ENCODE assay signal across 18 cellular contexts in the genomic region with DNA sequence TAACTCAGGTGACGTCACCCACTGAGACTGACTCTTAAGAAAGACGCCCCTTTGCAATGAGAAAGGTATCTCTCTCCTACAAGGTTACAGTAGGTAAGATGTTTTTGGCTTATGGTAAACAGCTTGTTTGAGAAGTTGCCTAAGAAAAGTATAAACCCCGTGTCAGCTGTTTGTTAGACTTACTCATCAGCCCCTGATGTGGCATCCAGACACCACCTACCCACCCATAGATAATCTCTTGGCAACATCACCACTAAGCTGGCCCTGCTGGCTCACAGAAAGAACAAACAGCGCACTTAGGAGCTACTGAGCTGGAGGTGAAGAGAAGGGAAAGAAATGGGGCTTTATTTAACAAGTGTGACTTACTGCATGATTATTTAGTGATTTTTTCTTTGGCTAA.
DNase-seq lines count a peak whose midpoint lies in the region; ATAC-seq and TF ChIP-seq lines count a peak whose summit lies in the region.
"Had no signal": no experiment of that assay in that cellular context is flagged by ENCODE, and none has a peak within 500 bp of the region (broad histone marks: within the 10 kb centered on the region; RNA-seq: fewer than 3 reads in every experiment).

No MANE protein-coding gene starts in this region.

- no peak overlapping the region for H3K23ac ChIP-seq in mesenchymal stem cell (ENCODE audit: low read length in 2 of 2)

- no peak overlapping the region for H2BK120ac ChIP-seq in mesenchymal stem cell (ENCODE audit: low read depth, low read length)

- no peaks in the 10 kb centered on the region for H3K36me3 ChIP-seq in mesenchymal stem cell (ENCODE audit: control insufficient read depth in 1 of 2, insufficient read depth in 2 of 2, low read depth in 1 of 2, low read length in 2 of 2)
- H3K36me3 ChIP-seq: BE2C had no signal

- intact Hi-C loops in Calu3 (cut with micrococcal nuclease; ENCODE audit: unreplicated experiment): no loop called here

- H3K9ac ChIP-seq in mesenchymal stem cell (ENCODE audit: low read length): peak overlapping the region; percentile 40
- H3K9ac ChIP-seq: parathyroid adenoma had no signal

- no peak overlapping the region for H3K18ac ChIP-seq in mesenchymal stem cell (ENCODE audit: low read depth in 1 of 2, low read length in 2 of 2)

- peaks cover 6% of the 10 kb centered on the region for H3K4me1 ChIP-seq in mesenchymal stem cell (ENCODE audit: control insufficient read depth, insufficient read depth, low read depth, low read length)

- H3K4me3 Mint-ChIP-seq in Calu3 (ENCODE audit: low read depth, unreplicated experiment): no peak overlapping the region
- H3K4me3 Mint-ChIP-seq: activated B cell treated with CpG ODN at 0.5 μM for 24 hours, mesothelial cell of epicardium had no signal

- H4K91ac ChIP-seq in mesenchymal stem cell (ENCODE audit: low read length): no peak overlapping the region

- H2BK12ac ChIP-seq in mesenchymal stem cell (ENCODE audit: low read length in 2 of 2): no peak overlapping the region

- H2BK15ac ChIP-seq in mesenchymal stem cell (ENCODE audit: low read depth, poor library complexity, severe bottlenecking): no peak overlapping the region

- no peak for ATAC-seq in activated naive CD4-positive, alpha-beta T cell treated with anti-CD3 and anti-CD28 coated beads, Interleukin-2, amount 50 U/mL, for 72 hours
- ATAC-seq: stimulated activated naive CD8-positive, alpha-beta T cell treated with anti-CD3 and anti-CD28 coated beads, Interleukin-15, Interleukin-2, amounts not matched to agents 100 U/mL and 50 U/mL, for 24 hours had no signal

- BruUV-seq in Calu3 (replicated peaks; lab: Mats Ljungman, UMichigan): no TSS peak

- H3K36me3 Mint-ChIP-seq in Calu3 (ENCODE audit: insufficient read depth, unreplicated experiment): no peaks in the 10 kb centered on the region
- no peaks in the 10 kb centered on the region for H3K36me3 Mint-ChIP-seq in activated naive CD4-positive, alpha-beta T cell treated with anti-CD3 and anti-CD28 coated beads, Interleukin-2, amount 50 U/mL, for 72 hours

- H3K27ac ChIP-seq in mesenchymal stem cell (ENCODE audit: low read length, poor library complexity, severe bottlenecking): no peak overlapping the region
- H3K27ac ChIP-seq: parathyroid adenoma had no signal

- H3K9me3 ChIP-seq in mesenchymal stem cell (ENCODE audit: control insufficient read depth, low read length): no peaks in the 10 kb centered on the region
- H3K9me3 ChIP-seq: BE2C had no signal

- H3K27me3 Mint-ChIP-seq in Calu3 (ENCODE audit: unreplicated experiment): no peaks in the 10 kb centered on the region
- H3K27me3 Mint-ChIP-seq: activated B cell treated with CpG ODN at 0.5 μM for 24 hours had no signal

- H3K9me3 Mint-ChIP-seq in Calu3 (ENCODE audit: low read depth, unreplicated experiment): no peaks in the 10 kb centered on the region
- no peaks in the 10 kb centered on the region for H3K9me3 Mint-ChIP-seq in activated naive CD4-positive, alpha-beta T cell treated with anti-CD3 and anti-CD28 coated beads, Interleukin-2, amount 50 U/mL, for 72 hours
- H3K9me3 Mint-ChIP-seq: activated B cell treated with CpG ODN at 0.5 μM for 24 hours, mesothelial cell of epicardium had no signal

- no peaks in the 10 kb centered on the region for H3K27me3 ChIP-seq in mesenchymal stem cell (ENCODE audit: control insufficient read depth in 1 of 2, insufficient read depth in 1 of 2, low read length in 2 of 2)
- H3K27me3 ChIP-seq: BE2C had no signal

- H3K79me1 ChIP-seq in mesenchymal stem cell (replicated peaks; ENCODE audit: low read length, poor library complexity, severe bottlenecking): peaks cover 18% of the 10 kb centered on the region

- no peak overlapping the region for H2AFZ ChIP-seq in mesenchymal stem cell (ENCODE audit: low read depth, low read length)
- H2AFZ ChIP-seq: parathyroid adenoma had no signal

- no peak overlapping the region for H4K8ac ChIP-seq in mesenchymal stem cell (ENCODE audit: low read length)

- no peak overlapping the region for H2BK5ac ChIP-seq in mesenchymal stem cell (ENCODE audit: low read depth, low read length, poor library complexity, severe bottlenecking)

- CTCF ChIA-PET in Calu3 (lab: Charles Lee): no interaction called here

- H2AK5ac ChIP-seq in mesenchymal stem cell (ENCODE audit: low read length, severe bottlenecking): no peak overlapping the region

- H3K27ac Mint-ChIP-seq in Calu3 (ENCODE audit: unreplicated experiment): no peak overlapping the region
- H3K27ac Mint-ChIP-seq in activated naive CD4-positive, alpha-beta T cell treated with anti-CD3 and anti-CD28 coated beads, Interleukin-2, amount 50 U/mL, for 72 hours: no peak overlapping the region
- H3K27ac Mint-ChIP-seq: activated B cell treated with CpG ODN at 0.5 μM for 24 hours, mesothelial cell of epicardium had no signal

- 100% methylated on average over 1 of the region's 4 CpGs for WGBS in mesenchymal stem cell

- H3K4me3 ChIP-seq in choroid plexus epithelial cell (ENCODE audit: low read depth, low read length): no peak overlapping the region
- H3K4me3 ChIP-seq in mesenchymal stem cell (ENCODE audit: insufficient read depth in 1 of 2, low read depth in 1 of 2, low read length in 2 of 2): no peak overlapping the region

- H3K4me2 ChIP-seq in mesenchymal stem cell (ENCODE audit: low read length, poor library complexity, severe bottlenecking): no peak overlapping the region

- peaks cover 7% of the 10 kb centered on the region for H3K4me1 Mint-ChIP-seq in Calu3 (ENCODE audit: low read depth, unreplicated experiment)

- TF ChIP-seq CTCF in choroid plexus epithelial cell (conservative IDR thresholded peaks at IDR 0.05; ENCODE audit: low read depth, low read length): no peak
- TF ChIP-seq CTCF in Calu3 (IDR thresholded peaks at IDR 0.05; ENCODE audit: unreplicated experiment): no peak

- H3K4ac ChIP-seq in mesenchymal stem cell (ENCODE audit: low read depth in 1 of 2, low read length in 2 of 2): no peak overlapping the region

- peak; percentile 76 for DNase-seq in Daoy (ENCODE audit: low read depth)
- DNase-seq in NCI-H1694 treated with DMSO at 0.1 percent for 48 hours (lab: John Stamatoyannopoulos, UW): peak; percentile 2
- DNase-seq in choroid plexus epithelial cell (ENCODE audit: low read depth): peak; percentile 73
- DNase-seq in mesenchymal stem cell: peak; percentile 47
- no peak for DNase-seq in NAMALWA (ENCODE audit: low spot score)
- no peak for DNase-seq in Calu3
- no peak for DNase-seq in stimulated activated CD8-positive, alpha-beta memory T cell treated with anti-CD3 and anti-CD28 coated beads, Interleukin-4, amount 100 ng/mL, for 48 hours
- no peak for DNase-seq in activated naive CD4-positive, alpha-beta T cell treated with anti-CD3 and anti-CD28 coated beads, Interleukin-2, amount 50 U/mL, for 72 hours (ENCODE audit: low spot score in 2 of 2)
- DNase-seq: activated B cell treated with CpG ODN at 0.5 μM for 24 hours; amygdala; BE2C; DMS79 treated with DMSO at 0.1 percent for 48 hours; NCI-H524 treated with DMSO at 0.1 percent for 48 hours; SHP77 treated with DMSO at 0.1 percent for 48 hours; stimulated activated CD4-positive, alpha-beta T cell treated with anti-CD3 and anti-CD28 coated beads, Interleukin-4, amount 100 ng/mL, for 4 hours; stimulated activated naive CD8-positive, alpha-beta T cell treated with anti-CD3 and anti-CD28 coated beads, Interleukin-15, Interleukin-2, amounts not matched to agents 100 U/mL and 50 U/mL, for 24 hours had no signal

- H3K14ac ChIP-seq in mesenchymal stem cell (ENCODE audit: low read length in 2 of 2): no peak overlapping the region

Comparison
In these comparisons a context has a peak if more than half of its experiments do, and no peak if none do; other contexts are left out.
1. DNase-seq: peak in Daoy (single experiment), NCI-H1694 treated with DMSO at 0.1 percent for 48 hours (single experiment), choroid plexus epithelial cell (single experiment) and mesenchymal stem cell (single experiment); none in NAMALWA (single experiment), Calu3 (single experiment), stimulated activated CD8-positive, alpha-beta memory T cell treated with anti-CD3 and anti-CD28 coated beads, Interleukin-4, amount 100 ng/mL, for 48 hours (single experiment) and activated naive CD4-positive, alpha-beta T cell treated with anti-CD3 and anti-CD28 coated beads, Interleukin-2, amount 50 U/mL, for 72 hours (0 of 2).